ENCODE assay signal across 8 cellular contexts in the genomic region with DNA sequence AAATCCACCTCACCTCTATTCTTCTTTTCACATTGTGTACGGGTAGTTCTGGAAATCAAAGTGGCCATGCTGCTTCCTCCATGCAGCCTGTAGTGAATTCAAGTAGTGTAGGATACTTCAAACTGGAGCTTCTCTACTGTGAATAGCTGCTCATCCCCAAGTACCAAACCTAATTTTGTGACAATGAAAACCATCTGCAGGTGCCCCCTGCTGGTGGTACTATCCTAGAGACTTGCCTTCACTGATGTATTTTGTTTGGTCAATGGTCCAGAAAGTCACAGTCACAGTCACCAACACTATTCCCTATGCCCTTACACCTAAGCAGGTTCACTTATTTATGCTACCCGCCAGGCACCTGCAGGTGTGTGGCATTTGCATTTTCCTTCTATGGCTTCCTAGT.
DNase-seq lines count a peak whose midpoint lies in the region; ATAC-seq and TF ChIP-seq lines count a peak whose summit lies in the region.
"Not testable (repeated sequence)": the region's sequence is repeated elsewhere in the genome, so short reads cannot be mapped to it uniquely, and the experiment has no call there.

No MANE protein-coding gene starts in this region.

- not testable (repeated sequence) for H3K4me1 Mint-ChIP-seq in activated T-cell treated with anti-CD3 and anti-CD28 coated beads, Interleukin-2, amount 50 U/mL, for 72 hours (ENCODE audit: low read depth); effector memory CD8-positive, alpha-beta T cell (ENCODE audit: low read depth in 2 of 2); memory B cell

- ATAC-seq in DND-41 (ENCODE audit: insufficient read depth, low read depth), result peak; percentile 67; the same call in 2 of the 3 replicates
- ATAC-seq in SK-N-SH treated with all-trans-retinoic acid at 6 μM for 48 hours, result peak; percentile 85
- ATAC-seq in activated T-cell treated with anti-CD3 and anti-CD28 coated beads, Interleukin-2, amount 50 U/mL, for 72 hours (replicated peaks in 1 of 2), result peak; percentile 69 to 72
- peak; percentile 66 for ATAC-seq in effector memory CD8-positive, alpha-beta T cell (replicated peaks)
- peak; percentile 88 for ATAC-seq in left ventricle myocardium superior
- ATAC-seq in memory B cell (ENCODE audit: low read depth), result peak; percentile 72
- ATAC-seq in sciatic nerve, result peak; percentile 79
- peak; percentile 73 for ATAC-seq in aorta (ENCODE audit: low FRiP score)

- no CpG with 5 or more reads among the region's 2 CpGs for WGBS in aorta, 2 donors

- intact Hi-C loops in left ventricle myocardium superior (cut with micrococcal nuclease); sciatic nerve (cut with DNase I); aorta (cut with DNase I): not testable (repeated sequence)

- not testable (repeated sequence) for H3K36me3 ChIP-seq in DND-41 (ENCODE audit: insufficient read depth, low read length); aorta (ENCODE audit: control insufficient read depth in 1 of 2, insufficient read depth in 2 of 2, low read length in 1 of 2)

- not testable (repeated sequence) for H4K20me1 ChIP-seq in DND-41 (ENCODE audit: insufficient read depth, low read length)

- not testable (repeated sequence) for H3K4me3 Mint-ChIP-seq in activated T-cell treated with anti-CD3 and anti-CD28 coated beads, Interleukin-2, amount 50 U/mL, for 72 hours; effector memory CD8-positive, alpha-beta T cell; memory B cell

- not testable (repeated sequence) for H3K27ac Mint-ChIP-seq in activated T-cell treated with anti-CD3 and anti-CD28 coated beads, Interleukin-2, amount 50 U/mL, for 72 hours; effector memory CD8-positive, alpha-beta T cell; memory B cell

- not testable (repeated sequence) for H2AFZ ChIP-seq in DND-41 (ENCODE audit: low read depth, low read length)

- H3K27me3 Mint-ChIP-seq in activated T-cell treated with anti-CD3 and anti-CD28 coated beads, Interleukin-2, amount 50 U/mL, for 72 hours (ENCODE audit: low read depth); effector memory CD8-positive, alpha-beta T cell; memory B cell: not testable (repeated sequence)

- not testable (repeated sequence) for H3K79me2 ChIP-seq in DND-41 (ENCODE audit: insufficient read depth, low read length)

- H3K4me2 ChIP-seq in DND-41 (ENCODE audit: insufficient read depth, low read length), result not testable (repeated sequence)

- not testable (repeated sequence) for H3K27me3 ChIP-seq in DND-41 (ENCODE audit: insufficient read depth, low read length, poor library complexity); aorta (ENCODE audit: control insufficient read depth in 1 of 2, insufficient read depth in 2 of 2, low read length in 1 of 2)

- not testable (repeated sequence) for H3K9ac ChIP-seq in DND-41 (ENCODE audit: low read depth, low read length)

- not testable (repeated sequence) for DNase-seq in DND-41; activated T-cell treated with anti-CD3 and anti-CD28 coated beads, Interleukin-2, amount 50 U/mL, for 72 hours; effector memory CD8-positive, alpha-beta T cell; left ventricle myocardium superior; memory B cell (ENCODE audit: low spot score in 2 of 2); sciatic nerve (ENCODE audit: low spot score); aorta

- H3K4me1 ChIP-seq in DND-41 (ENCODE audit: insufficient read depth, low read length); aorta (ENCODE audit: control insufficient read depth in 1 of 2, insufficient read depth in 2 of 2, low read length in 2 of 2): not testable (repeated sequence)

- TF ChIP-seq CTCF in DND-41 (IDR thresholded peaks at IDR 0.05; ENCODE audit: borderline replicate concordance, extremely low read depth, low read length, poor library complexity, severe bottlenecking), result not testable (repeated sequence)

- H3K9me3 ChIP-seq in DND-41 (ENCODE audit: insufficient read depth, low read length, severe bottlenecking); aorta (ENCODE audit: control insufficient read depth, low read length): not testable (repeated sequence)

- not testable (repeated sequence) for H3K27ac ChIP-seq in DND-41 (ENCODE audit: low read length); aorta (ENCODE audit: low read depth in 1 of 2, low read length in 2 of 2)

- not testable (repeated sequence) for H3K9me3 Mint-ChIP-seq in activated T-cell treated with anti-CD3 and anti-CD28 coated beads, Interleukin-2, amount 50 U/mL, for 72 hours; effector memory CD8-positive, alpha-beta T cell; memory B cell

- not testable (repeated sequence) for H3K4me3 ChIP-seq in DND-41 (ENCODE audit: low read depth in 1 of 2, low read length in 2 of 2); aorta (ENCODE audit: low read length in 2 of 2)

- not testable (repeated sequence) for H3K36me3 Mint-ChIP-seq in activated T-cell treated with anti-CD3 and anti-CD28 coated beads, Interleukin-2, amount 50 U/mL, for 72 hours (ENCODE audit: insufficient read depth in 2 of 2); effector memory CD8-positive, alpha-beta T cell (ENCODE audit: insufficient read depth); memory B cell
